ENCODE assay signal across 13 cellular contexts in genomic region chr3:16801223-16801622, GRCh38.
A peak's percentile ranks its signal among the peaks of the same experiment; 100 is the strongest.
DNase-seq lines count a peak whose midpoint lies in the region; ATAC-seq, FAIRE-seq and TF ChIP-seq lines count a peak whose summit lies in the region.
"Had no signal": no experiment of that assay in that cellular context is flagged by ENCODE, and none has a peak within 500 bp of the region (broad histone marks: within the 10 kb centered on the region; RNA-seq: fewer than 3 reads in every experiment).

No MANE protein-coding gene starts in this region.

- peaks cover 0 to 5% of the 10 kb centered on the region in 2 donors for H3K36me3 Mint-ChIP-seq in activated naive CD4-positive, alpha-beta T cell treated with anti-CD3 and anti-CD28 coated beads, Interleukin-2, amount 50 U/mL, for 72 hours

- WGBS in prostate gland, result 22% methylated on average over 1 of the region's 1 CpG

- no peak for TF ChIP-seq POLR2A in prostate gland (IDR thresholded peaks at IDR 0.05)

- H3K4me1 ChIP-seq in adipocyte (ENCODE audit: control insufficient read depth, insufficient read depth, low read length), result peaks cover 9% of the 10 kb centered on the region
- H3K4me1 ChIP-seq in mucosa of descending colon (ENCODE audit: low read depth), result no peaks in the 10 kb centered on the region
- no peaks in the 10 kb centered on the region for H3K4me1 ChIP-seq in prostate gland (replicated peaks)
- H3K4me1 ChIP-seq: parathyroid adenoma, vagina had no signal

- no peak for FAIRE-seq in urothelium cell line (lab: Jason Lieb, UNC)

- ATAC-seq in mucosa of descending colon, result peak; percentile 25
- no peak for ATAC-seq in activated naive CD4-positive, alpha-beta T cell treated with anti-CD3 and anti-CD28 coated beads, Interleukin-2, amount 50 U/mL, for 72 hours

- H3K27ac Mint-ChIP-seq in activated naive CD4-positive, alpha-beta T cell treated with anti-CD3 and anti-CD28 coated beads, Interleukin-2, amount 50 U/mL, for 72 hours, result no peak overlapping the region

- H3K4me3 ChIP-seq in adipocyte (ENCODE audit: low read length) (no peak overlapping the region), mucosa of descending colon (no peak overlapping the region), prostate gland (no peak overlapping the region)
- H3K4me3 ChIP-seq: vagina had no signal

- H3K9me3 ChIP-seq in adipocyte (ENCODE audit: control insufficient read depth, low read length) (no peaks in the 10 kb centered on the region), mucosa of descending colon (no peaks in the 10 kb centered on the region), prostate gland (no peaks in the 10 kb centered on the region)
- H3K9me3 ChIP-seq: vagina had no signal

- TF ChIP-seq CTCF in mucosa of descending colon (IDR thresholded peaks at IDR 0.05) (no peak), prostate gland (IDR thresholded peaks at IDR 0.05) (no peak)

- H3K27me3 ChIP-seq in adipocyte (replicated peaks; ENCODE audit: control insufficient read depth, insufficient read depth, low read length) (no peaks in the 10 kb centered on the region), prostate gland (replicated peaks; ENCODE audit: insufficient read depth) (no peaks in the 10 kb centered on the region)
- H3K27me3 ChIP-seq: vagina had no signal

- peaks cover 3 to 9% of the 10 kb centered on the region in 2 donors for H3K9me3 Mint-ChIP-seq in activated naive CD4-positive, alpha-beta T cell treated with anti-CD3 and anti-CD28 coated beads, Interleukin-2, amount 50 U/mL, for 72 hours

- H3K27ac ChIP-seq in prostate gland, result no peak overlapping the region
- H3K27ac ChIP-seq: parathyroid adenoma, vagina had no signal

- intact Hi-C loops in mucosa of descending colon (cut with DNase I, micrococcal nuclease) (no loop called here), prostate gland (cut with DNase I) (no loop called here)

- H3K36me3 ChIP-seq in adipocyte (ENCODE audit: control insufficient read depth, insufficient read depth, low read length, severe bottlenecking) (no peaks in the 10 kb centered on the region), mucosa of descending colon (ENCODE audit: low read depth) (no peaks in the 10 kb centered on the region), prostate gland (no peaks in the 10 kb centered on the region)
- H3K36me3 ChIP-seq: vagina had no signal

- DNase-seq in EH (ENCODE audit: low read depth) (peak; percentile 30), M059J (ENCODE audit: low read depth) (peak; percentile 5), adipocyte (ENCODE audit: low read depth) (peak; percentile 21), mucosa of descending colon (no peak), DMS153 treated with DMSO at 0.1 percent for 48 hours (lab: John Stamatoyannopoulos, UW; ENCODE audit: unreplicated experiment) (no peak), urothelium cell line (ENCODE audit: low spot score) (no peak), prostate gland (ENCODE audit: low spot score) (no peak)
- DNase-seq in activated naive CD4-positive, alpha-beta T cell treated with anti-CD3 and anti-CD28 coated beads, Interleukin-2, amount 50 U/mL, for 72 hours (ENCODE audit: low spot score in 2 of 2), result no peak
- DNase-seq: DMS153, NCI-H2227 treated with DMSO at 0.1 percent for 48 hours, T-helper 9 cell had no signal

- no peak overlapping the region for H3K9ac ChIP-seq in adipocyte (ENCODE audit: low read length)
- H3K9ac ChIP-seq: parathyroid adenoma had no signal

Comparison
In these comparisons a context has a peak if more than half of its experiments do, and no peak if none do; other contexts are left out.
1. DNase-seq: peak in EH (single experiment), M059J (single experiment) and adipocyte (single experiment); none in mucosa of descending colon (0 of 3), activated naive CD4-positive, alpha-beta T cell treated with anti-CD3 and anti-CD28 coated beads, Interleukin-2, amount 50 U/mL, for 72 hours (0 of 2), DMS153 treated with DMSO at 0.1 percent for 48 hours (single experiment), urothelium cell line (single experiment) and prostate gland (single experiment).